Comparison of ENCODE assay signal across 8 cellular contexts in genomic region chr3:161220850-161221753, GRCh38. TPM values are rescaled to one million over a fixed set of nuclear protein-coding genes. Genes with fewer than 3 reads are reported as not detected.
DNase-seq lines count a peak whose midpoint lies in the region; ATAC-seq, FAIRE-seq and TF ChIP-seq lines count a peak whose summit lies in the region.

TSS of gene NMD3 (plus strand) at chr3:161221311. CDS start at chr3:161222014, 703 bp downstream.

- no peak for TF ChIP-seq CTCF in progenitor cell of endocrine pancreas (IDR thresholded peaks at IDR 0.05; ENCODE audit: unreplicated experiment)

- H3K9me3 Mint-ChIP-seq in progenitor cell of endocrine pancreas (ENCODE audit: low read depth): peaks cover 7% of the 10 kb centered on the region

- peaks cover 22% of the 10 kb centered on the region for H3K4me1 Mint-ChIP-seq in progenitor cell of endocrine pancreas (ENCODE audit: low read depth)

- intact Hi-C loops in T-helper 1 cell treated with Interleukin-12 subunit alpha and Interleukin-12 subunit beta and Interleukin-4 antibody, amounts not matched to agents 30 ng/mL and 1 ng/mL, for 36 hours (cut with micrococcal nuclease): loop anchor here (1.0 to 5.0 kb wide), 8 partner anchors 90 to 822 kb away; partner anchors contain the start of genes B3GALNT1, IFT80, KPNA4 and SMC4
- intact Hi-C loops in left cardiac atrium (cut with DNase I): loop anchor here in 1 of 2 donors (5.0 kb wide), 2 partner anchors 114 to 654 kb away; partner anchors contain the start of genes B3GALNT1 and KPNA4

- H3K27me3 Mint-ChIP-seq in progenitor cell of endocrine pancreas: no peaks in the 10 kb centered on the region

- peak; percentile 85 for FAIRE-seq in GM12892 (lab: Jason Lieb, UNC)

- peaks cover 9% of the 10 kb centered on the region for H3K36me3 Mint-ChIP-seq in progenitor cell of endocrine pancreas (ENCODE audit: insufficient read depth)

- TF ChIP-seq POLR2A in GM12892 (IDR thresholded peaks at IDR 0.05; ENCODE audit: low read depth, low read length): peak; percentile 89

- peak; percentile 98 for ATAC-seq in HG02852 (IDR thresholded peaks at IDR 0.05; ENCODE audit: unreplicated experiment)
- ATAC-seq in left cardiac atrium: peak; percentile 98

- H3K4me3 Mint-ChIP-seq in progenitor cell of endocrine pancreas (ENCODE audit: low read depth): peak within 1 kb of the TSS; percentile 93

- H3K27ac Mint-ChIP-seq in progenitor cell of endocrine pancreas: peak within 1 kb of the TSS; percentile 97

- DNase-seq in GM12892 (ENCODE audit: insufficient read length) (peak; percentile 70), NCI-H146 (lab: John Stamatoyannopoulos, UW) (peak; percentile 99), amniotic epithelial cell (ENCODE audit: low read depth) (peak; percentile 87), left cardiac atrium (peak; percentile 96), progenitor cell of endocrine pancreas (ENCODE audit: low spot score, unreplicated experiment) (peak; percentile 87), ureter (ENCODE audit: low spot score) (peak; percentile 97)

RNA-seq across cellular contexts. Expression of gene NMD3, which starts in this region (rescaled TPM):
- polyA plus RNA-seq in GM12892 (2012; ENCODE audit: missing spikeins): 70.0 TPM
- total RNA-seq in T-helper 1 cell treated with Interleukin-12 subunit alpha and Interleukin-12 subunit beta and Interleukin-4 antibody, amounts not matched to agents 30 ng/mL and 1 ng/mL, for 36 hours: 46.5 and 52.6 TPM in 2 replicates
- total RNA-seq in left cardiac atrium: 10 to 100 TPM; 42.3 to 66.4 TPM
- 46.6 and 48.3 TPM in 2 replicates for total RNA-seq in progenitor cell of endocrine pancreas
- 67.2 TPM for total RNA-seq in ureter

Comparison
In these comparisons a context has a peak if more than half of its experiments do, and no peak if none do; other contexts are left out.
1. Peak in every context shown above with its lines: DNase-seq and ATAC-seq.